ENCODE assay signal across 12 cellular contexts in the genomic region with DNA sequence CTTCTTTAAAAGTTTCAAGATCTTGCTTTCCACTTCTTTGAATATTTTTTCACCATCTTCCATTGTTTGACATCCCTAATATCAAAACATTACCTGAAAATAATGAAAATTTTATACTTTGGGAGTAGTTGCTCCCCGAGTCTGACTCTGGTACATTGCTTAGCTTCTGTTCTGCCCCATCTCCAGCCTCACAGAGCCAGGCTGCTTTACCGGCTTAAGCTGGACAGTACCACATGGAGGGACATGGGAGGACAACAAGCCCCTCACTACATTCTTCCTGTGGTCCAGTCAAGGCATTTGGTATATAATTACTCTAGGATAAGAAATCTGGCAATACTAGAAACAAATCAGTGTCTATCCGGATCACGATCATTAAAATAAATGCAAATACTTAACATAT.
"Had no signal": no experiment of that assay in that cellular context is flagged by ENCODE, and none has a peak within 500 bp of the region (broad histone marks: within the 10 kb centered on the region; RNA-seq: fewer than 3 reads in every experiment).

No MANE protein-coding gene starts in this region.

- H3K27me3 ChIP-seq: gastroesophageal sphincter, ovary, spleen, vagina had no signal

- H3K36me3 ChIP-seq: gastroesophageal sphincter, heart right ventricle, ovary, spleen, vagina had no signal

- H3K27ac ChIP-seq: epithelial cell of prostate, foreskin keratinocyte, gastroesophageal sphincter, heart right ventricle, ovary, psoas muscle, skin epidermis, spleen, vagina had no signal

- H3K4me3 ChIP-seq: gastroesophageal sphincter, heart right ventricle, lung, ovary, psoas muscle, skin epidermis, spleen, vagina had no signal

- H3K9me3 ChIP-seq: gastroesophageal sphincter, heart right ventricle, ovary, psoas muscle, spleen, vagina had no signal

- ATAC-seq: natural killer cell had no signal

- DNase-seq: effector CD8-positive, alpha-beta T cell; natural killer cell; ovary; psoas muscle had no signal

- H3K4me1 ChIP-seq: foreskin keratinocyte, gastroesophageal sphincter, heart right ventricle, psoas muscle, spleen, vagina had no signal
